24 cellular contexts compared by ENCODE assay signal in genomic region chr6:137817219-137817618, GRCh38. TPM values are rescaled to one million over a fixed set of nuclear protein-coding genes. Genes with fewer than 3 reads are reported as not detected.
A peak's percentile ranks its signal among the peaks of the same experiment; 100 is the strongest.
DNase-seq lines count a peak whose midpoint lies in the region; ATAC-seq and TF ChIP-seq lines count a peak whose summit lies in the region.
"Had no signal": no experiment of that assay in that cellular context is flagged by ENCODE, and none has a peak within 500 bp of the region (broad histone marks: within the 10 kb centered on the region; RNA-seq: fewer than 3 reads in every experiment).

No MANE protein-coding gene starts in this region.

- no peak for TF ChIP-seq CTCF in Loucy (conservative IDR thresholded peaks at IDR 0.05; ENCODE audit: low read length)

- H3K4me3 ChIP-seq in right cardiac atrium (ENCODE audit: low read length) (no peak overlapping the region), Loucy (ENCODE audit: low read length, poor library complexity, severe bottlenecking) (no peak overlapping the region)
- H3K4me3 ChIP-seq: gastrocnemius medialis, skin epidermis had no signal

- no peaks in the 10 kb centered on the region for H4K20me1 ChIP-seq in Loucy (ENCODE audit: insufficient read depth, low read length, poor library complexity, severe bottlenecking)

- H3K36me3 ChIP-seq in Loucy (ENCODE audit: insufficient read depth, low read length), result no peaks in the 10 kb centered on the region
- H3K36me3 ChIP-seq: gastrocnemius medialis, WERI-Rb-1 had no signal

- peak overlapping the region; percentile 9 for H3K9ac ChIP-seq in Loucy (ENCODE audit: low read depth, low read length, poor library complexity, severe bottlenecking)

- H3K27ac ChIP-seq in right cardiac atrium (ENCODE audit: low read length), result no peak overlapping the region
- H3K27ac ChIP-seq: gastrocnemius medialis, WERI-Rb-1 had no signal

- H2AFZ ChIP-seq in Loucy (ENCODE audit: low read length), result peak overlapping the region; percentile 26; the same call in 1 of the 2 replicates

- H3K27me3 ChIP-seq in right cardiac atrium (ENCODE audit: control insufficient read depth, insufficient read depth), result no peaks in the 10 kb centered on the region
- no peaks in the 10 kb centered on the region for H3K27me3 ChIP-seq in Loucy (ENCODE audit: insufficient read depth, low read length, poor library complexity, severe bottlenecking)
- H3K27me3 ChIP-seq: gastrocnemius medialis had no signal

- ATAC-seq in right cardiac atrium, result peak; percentile 47 to 66
- no peak for ATAC-seq in HG03045 (IDR thresholded peaks at IDR 0.05; ENCODE audit: unreplicated experiment)
- no peak for ATAC-seq in HG03442 (IDR thresholded peaks at IDR 0.05; ENCODE audit: unreplicated experiment)
- ATAC-seq: gastrocnemius medialis had no signal

- DNase-seq in right cardiac atrium, result peak in 1 of 3 donors; percentile 60
- no peak for DNase-seq in cardiac septum (ENCODE audit: low spot score)
- DNase-seq in erythroblast (lab: John Stamatoyannopoulos, UW), result peak; percentile 6 to 25
- DNase-seq in A172 (ENCODE audit: low spot score), result no peak
- DNase-seq: activated CD4-positive, alpha-beta T cell treated with anti-CD3 and anti-CD28 coated beads, Interleukin-2, amount 50 U/mL, for 1 hour; activated CD8-positive, alpha-beta memory T cell treated with anti-CD3 and anti-CD28 coated beads, Interleukin-2, amount 50 U/mL, for 48 hours; activated effector memory CD4-positive, alpha-beta T cell treated with Interleukin-2 at 50 U/mL for 16 hours; activated naive CD8-positive, alpha-beta T cell treated with anti-CD3 and anti-CD28 coated beads, Interleukin-2, amount 10 ng/mL, durations not matched to agents 7 days and 5 days; central memory CD4-positive, alpha-beta T cell; DMS 273 treated with DMSO at 0.1 percent for 48 hours; EL; gastrocnemius medialis; HCEC 1CT; Karpas-422; MV-4-11; NCI-H1694 treated with DMSO at 0.1 percent for 48 hours; NCI-H2171 treated with DMSO at 0.1 percent for 48 hours; NCI-H524; T-helper 9 cell; WERI-Rb-1 had no signal

- TF ChIP-seq POLR2A in erythroblast (IDR thresholded peaks at IDR 0.05; ENCODE audit: low read length), result no peak

- no peaks in the 10 kb centered on the region for H3K79me2 ChIP-seq in Loucy (ENCODE audit: insufficient read depth, low read length)

- 0 out of 2 replicates have a peak, but pooled peaks cover 3% of the 10 kb centered on the region for H3F3A ChIP-seq in Loucy (ENCODE audit: low read depth)

- intact Hi-C loops in right cardiac atrium (cut with DNase I), result no loop called here
- intact Hi-C loops in cardiac septum (cut with DNase I), result no loop called here

- WGBS in right cardiac atrium, result 45% methylated on average over 6 of the region's 6 CpGs

- H3K4me1 ChIP-seq in right cardiac atrium (ENCODE audit: control insufficient read depth, insufficient read depth, low read length) (peaks cover 7% of the 10 kb centered on the region), Loucy (ENCODE audit: insufficient read depth, low read length, poor library complexity, severe bottlenecking) (peaks cover 71% of the 10 kb centered on the region)
- H3K4me1 ChIP-seq: gastrocnemius medialis had no signal

- H3K4me2 ChIP-seq in Loucy (ENCODE audit: low read depth, low read length, poor library complexity, severe bottlenecking), result peak overlapping the region; percentile 36

- H3K9me2 ChIP-seq in Loucy (replicated peaks; ENCODE audit: low read depth, low read length), result no peaks in the 10 kb centered on the region

- H3K9me3 ChIP-seq in right cardiac atrium (ENCODE audit: control insufficient read depth, low read length), result no peaks in the 10 kb centered on the region
- H3K9me3 ChIP-seq in Loucy (ENCODE audit: insufficient read depth, low read depth, low read length), result no peaks in the 10 kb centered on the region
- H3K9me3 ChIP-seq: gastrocnemius medialis had no signal

RNA-seq across cellular contexts. Expression of gene TNFAIP3, which starts 49.8 kb away (rescaled TPM):
- 10 to 100 TPM in 3 of 4 donors, 1 to 10 TPM in 1; 7.6 to 11.4 (median 10.7) TPM for total RNA-seq in right cardiac atrium
- 6.0 TPM for polyA plus RNA-seq in right cardiac atrium
- 7.9 TPM for total RNA-seq in cardiac septum
- 1.2 and 1.6 TPM in 2 replicates for total RNA-seq in A172 (2014; rRNA removed; shearing (Covaris generic))

Comparison
In these comparisons a context has a peak if more than half of its experiments do, and no peak if none do; other contexts are left out.
1. ATAC-seq: peak in right cardiac atrium (2 of 2); none in HG03045 (single experiment) and HG03442 (single experiment).
2. DNase-seq: peak in erythroblast (2 of 2); none in cardiac septum (single experiment) and A172 (single experiment).